8 cellular contexts compared by ENCODE assay signal in genomic region chr1:211577277-211577825, GRCh38. TPM values are rescaled to one million over a fixed set of nuclear protein-coding genes. Genes with fewer than 3 reads are reported as not detected.
DNase-seq lines count a peak whose midpoint lies in the region; ATAC-seq and TF ChIP-seq lines count a peak whose summit lies in the region.

No MANE protein-coding gene starts in this region.

- H3K4me1 ChIP-seq in BE2C (peaks cover 7% of the 10 kb centered on the region; the same call in 1 of the 2 replicates), Karpas-422 (ENCODE audit: low read length) (peaks cover 27% of the 10 kb centered on the region), muscle layer of colon (ENCODE audit: insufficient read depth, low read length) (peaks cover 44% of the 10 kb centered on the region)

- DNase-seq in BE2C = no peak
- DNase-seq in Karpas-422 = no peak
- peak; percentile 5 for DNase-seq in central memory CD4-positive, alpha-beta T cell
- no peak for DNase-seq in EL
- no peak for DNase-seq in NAMALWA (ENCODE audit: low spot score)

- H3K4me3 ChIP-seq in BE2C (ENCODE audit: low read depth, low read length) (peak overlapping the region; percentile 90), Karpas-422 (ENCODE audit: low read length) (peak overlapping the region; percentile 77), muscle layer of colon (ENCODE audit: low read depth in 1 of 2, low read length in 2 of 2) (peak overlapping the region; percentile 65 to 81)

- H3K27me3 ChIP-seq in BE2C (no peaks in the 10 kb centered on the region), Karpas-422 (ENCODE audit: low read length) (no peaks in the 10 kb centered on the region), muscle layer of colon (ENCODE audit: control insufficient read depth in 1 of 2, insufficient read depth in 2 of 2, low read length in 2 of 2) (no peaks in the 10 kb centered on the region)

- peak overlapping the region; percentile 84 for H3K4me2 ChIP-seq in Karpas-422 (ENCODE audit: low read depth, low read length, poor library complexity, severe bottlenecking)

- no peak for TF ChIP-seq CTCF in BE2C (IDR thresholded peaks at IDR 0.05; ENCODE audit: low read depth, low read length)

- no peaks in the 10 kb centered on the region for H3K9me2 ChIP-seq in Karpas-422 (replicated peaks; ENCODE audit: insufficient read depth, low read length)

- H3K36me3 ChIP-seq in BE2C (peaks cover 11% of the 10 kb centered on the region; the same call in 1 of the 2 replicates), Karpas-422 (ENCODE audit: insufficient read depth, low read length) (peaks cover 32% of the 10 kb centered on the region), muscle layer of colon (ENCODE audit: insufficient read depth, low read length) (peaks cover 15% of the 10 kb centered on the region)

- H2AFZ ChIP-seq in Karpas-422 (ENCODE audit: low read length) = no peak overlapping the region

- peak overlapping the region; percentile 89 for H3K9ac ChIP-seq in Karpas-422 (ENCODE audit: low read length)
- peak overlapping the region; percentile 82 for H3K9ac ChIP-seq in muscle layer of colon (ENCODE audit: low read length)

- no peaks in the 10 kb centered on the region for H3K9me3 ChIP-seq in BE2C
- H3K9me3 ChIP-seq in Karpas-422 (ENCODE audit: low read length) = no peaks in the 10 kb centered on the region
- H3K9me3 ChIP-seq in muscle layer of colon (ENCODE audit: low read length) = no peaks in the 10 kb centered on the region

- peaks cover 35% of the 10 kb centered on the region for H4K20me1 ChIP-seq in Karpas-422 (ENCODE audit: insufficient read depth, low read depth, low read length)

- no peak for ATAC-seq in HG03432 (IDR thresholded peaks at IDR 0.05; ENCODE audit: unreplicated experiment)
- ATAC-seq in HG02623 (IDR thresholded peaks at IDR 0.05; ENCODE audit: unreplicated experiment) = no peak

- H3K79me2 ChIP-seq in Karpas-422 (ENCODE audit: low read length) = peaks cover 23% of the 10 kb centered on the region

- H3K27ac ChIP-seq in Karpas-422 (ENCODE audit: low read length) (no peak overlapping the region), muscle layer of colon (ENCODE audit: low read depth, low read length) (peak overlapping the region; percentile 95)

RNA-seq across cellular contexts. Expression of gene SLC30A1, which starts 1.6 kb away (rescaled TPM):
- 13.0 TPM for polyA plus RNA-seq in BE2C (2012; ENCODE audit: insufficient read depth, insufficient read length, low read depth)
- 8.0 and 16.7 TPM in 2 replicates for total RNA-seq in Karpas-422 (2014; rRNA removed; shearing (Covaris generic); ENCODE audit: low replicate concordance)
